ENCODE assay signal across 1 cellular context in the genomic region with DNA sequence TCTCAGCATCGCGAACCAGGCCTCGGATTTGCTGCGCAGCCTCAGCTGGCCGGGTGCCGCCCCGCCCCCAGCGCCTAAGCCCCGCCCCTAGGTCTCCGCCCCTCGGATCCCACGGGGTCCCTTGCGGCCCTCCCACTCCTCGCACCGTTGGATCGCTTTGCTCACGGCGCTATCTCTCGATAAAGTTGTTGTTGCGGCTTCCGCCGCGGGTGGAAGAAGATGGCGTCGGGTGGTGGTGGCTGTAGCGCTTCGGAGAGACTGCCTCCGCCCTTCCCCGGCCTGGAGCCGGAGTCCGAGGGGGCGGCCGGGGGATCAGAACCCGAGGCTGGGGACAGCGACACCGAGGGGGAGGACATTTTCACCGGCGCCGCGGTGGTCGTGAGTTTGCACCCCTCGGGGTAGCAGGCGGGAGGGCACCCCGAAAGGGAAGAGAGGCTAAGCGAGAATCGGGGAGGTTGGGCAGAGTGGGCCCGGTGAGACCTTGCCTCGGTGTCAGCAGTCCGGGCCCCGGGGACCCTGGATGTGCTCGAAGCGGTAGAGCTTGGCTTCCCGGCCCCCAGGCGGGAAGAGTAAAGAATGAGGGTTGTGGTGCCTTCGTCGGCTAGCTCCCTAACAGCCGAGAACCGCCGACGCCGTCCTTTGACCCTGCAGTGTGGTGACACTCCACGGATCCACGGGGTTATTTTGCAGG.
TF ChIP-seq lines count a peak whose summit lies in the region.

A gene with protein sequence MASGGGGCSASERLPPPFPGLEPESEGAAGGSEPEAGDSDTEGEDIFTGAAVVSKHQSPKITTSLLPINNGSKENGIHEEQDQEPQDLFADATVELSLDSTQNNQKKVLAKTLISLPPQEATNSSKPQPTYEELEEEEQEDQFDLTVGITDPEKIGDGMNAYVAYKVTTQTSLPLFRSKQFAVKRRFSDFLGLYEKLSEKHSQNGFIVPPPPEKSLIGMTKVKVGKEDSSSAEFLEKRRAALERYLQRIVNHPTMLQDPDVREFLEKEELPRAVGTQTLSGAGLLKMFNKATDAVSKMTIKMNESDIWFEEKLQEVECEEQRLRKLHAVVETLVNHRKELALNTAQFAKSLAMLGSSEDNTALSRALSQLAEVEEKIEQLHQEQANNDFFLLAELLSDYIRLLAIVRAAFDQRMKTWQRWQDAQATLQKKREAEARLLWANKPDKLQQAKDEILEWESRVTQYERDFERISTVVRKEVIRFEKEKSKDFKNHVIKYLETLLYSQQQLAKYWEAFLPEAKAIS (plus strand): TSS at position 188 of the 691 bp plus-strand sequence. CDS start 32 bp downstream, at position 220.

TF ChIP-seq in HCT116, 20 proteins besides CTCF, POLR2A, EP300 and RAD21 (continued from another document):
- TF ChIP-seq TCF7L2 (IDR thresholded peaks at IDR 0.05; ENCODE audit: borderline replicate concordance, extremely low read depth, insufficient read depth, insufficient read length) (peak; percentile 64), CBX3 (IDR thresholded peaks at IDR 0.05; ENCODE audit: low read depth) (0 out of 2 replicates have a peak, but pooled peaks have one; percentile 21), POLR2AphosphoS5 (IDR thresholded peaks at IDR 0.05; ENCODE audit: low read depth, low read length) (peak; percentile 95), SRF (IDR thresholded peaks at IDR 0.05; ENCODE audit: low read depth) (no peak), FOSL1 (IDR thresholded peaks at IDR 0.05; ENCODE audit: low read depth) (no peak), SP1 (IDR thresholded peaks at IDR 0.05; ENCODE audit: low read depth) (peak; percentile 58)
- TF ChIP-seq, protein P1, sequence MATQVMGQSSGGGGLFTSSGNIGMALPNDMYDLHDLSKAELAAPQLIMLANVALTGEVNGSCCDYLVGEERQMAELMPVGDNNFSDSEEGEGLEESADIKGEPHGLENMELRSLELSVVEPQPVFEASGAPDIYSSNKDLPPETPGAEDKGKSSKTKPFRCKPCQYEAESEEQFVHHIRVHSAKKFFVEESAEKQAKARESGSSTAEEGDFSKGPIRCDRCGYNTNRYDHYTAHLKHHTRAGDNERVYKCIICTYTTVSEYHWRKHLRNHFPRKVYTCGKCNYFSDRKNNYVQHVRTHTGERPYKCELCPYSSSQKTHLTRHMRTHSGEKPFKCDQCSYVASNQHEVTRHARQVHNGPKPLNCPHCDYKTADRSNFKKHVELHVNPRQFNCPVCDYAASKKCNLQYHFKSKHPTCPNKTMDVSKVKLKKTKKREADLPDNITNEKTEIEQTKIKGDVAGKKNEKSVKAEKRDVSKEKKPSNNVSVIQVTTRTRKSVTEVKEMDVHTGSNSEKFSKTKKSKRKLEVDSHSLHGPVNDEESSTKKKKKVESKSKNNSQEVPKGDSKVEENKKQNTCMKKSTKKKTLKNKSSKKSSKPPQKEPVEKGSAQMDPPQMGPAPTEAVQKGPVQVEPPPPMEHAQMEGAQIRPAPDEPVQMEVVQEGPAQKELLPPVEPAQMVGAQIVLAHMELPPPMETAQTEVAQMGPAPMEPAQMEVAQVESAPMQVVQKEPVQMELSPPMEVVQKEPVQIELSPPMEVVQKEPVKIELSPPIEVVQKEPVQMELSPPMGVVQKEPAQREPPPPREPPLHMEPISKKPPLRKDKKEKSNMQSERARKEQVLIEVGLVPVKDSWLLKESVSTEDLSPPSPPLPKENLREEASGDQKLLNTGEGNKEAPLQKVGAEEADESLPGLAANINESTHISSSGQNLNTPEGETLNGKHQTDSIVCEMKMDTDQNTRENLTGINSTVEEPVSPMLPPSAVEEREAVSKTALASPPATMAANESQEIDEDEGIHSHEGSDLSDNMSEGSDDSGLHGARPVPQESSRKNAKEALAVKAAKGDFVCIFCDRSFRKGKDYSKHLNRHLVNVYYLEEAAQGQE (IDR thresholded peaks at IDR 0.05; ENCODE audit: low read depth) = no peak
- TF ChIP-seq, protein P2, sequence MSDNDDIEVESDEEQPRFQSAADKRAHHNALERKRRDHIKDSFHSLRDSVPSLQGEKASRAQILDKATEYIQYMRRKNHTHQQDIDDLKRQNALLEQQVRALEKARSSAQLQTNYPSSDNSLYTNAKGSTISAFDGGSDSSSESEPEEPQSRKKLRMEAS (IDR thresholded peaks at IDR 0.05) = peak; percentile 58; the same call in 1 of the 2 replicates
TF ChIP-seq in HCT116: peak in this region for 10.
